Comparison of ENCODE assay signal across 9 cellular contexts in the genomic region with DNA sequence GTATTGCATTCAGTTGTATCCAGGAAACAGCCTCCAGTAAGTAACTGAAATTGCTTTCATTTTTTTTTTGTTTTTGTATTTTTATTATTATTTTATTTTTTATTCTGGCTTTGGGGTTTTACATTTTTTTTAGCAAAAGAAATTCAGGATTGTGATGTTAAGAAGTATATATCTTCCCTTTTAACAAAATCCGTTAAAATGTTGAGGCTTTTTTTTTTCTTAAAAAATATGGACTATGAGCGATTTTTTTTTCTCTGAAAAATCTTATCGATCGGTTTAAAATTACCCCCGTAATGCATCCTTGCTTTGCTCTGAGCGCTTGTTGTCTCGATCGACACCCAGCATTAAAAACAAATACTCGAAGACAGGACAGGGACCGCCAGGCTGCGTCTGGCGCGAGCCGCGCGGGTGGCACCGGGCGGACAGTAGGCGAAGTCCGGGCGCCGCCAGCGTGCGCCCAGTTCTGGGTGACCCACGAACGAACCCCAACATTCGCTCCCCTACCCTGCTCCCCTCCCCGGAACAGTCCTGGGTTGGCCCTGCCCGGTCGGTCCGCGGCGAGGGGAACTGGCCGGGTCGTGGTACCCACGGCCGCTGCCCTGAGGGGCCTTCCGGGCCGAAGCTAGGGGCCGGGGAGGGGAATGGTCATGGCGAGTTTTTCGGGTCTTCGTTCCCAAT. TPM values are rescaled to one million over a fixed set of nuclear protein-coding genes. Genes with fewer than 3 reads are reported as not detected.
DNase-seq lines count a peak whose midpoint lies in the region; ATAC-seq, FAIRE-seq and TF ChIP-seq lines count a peak whose summit lies in the region.
"Had no signal": no experiment of that assay in that cellular context is flagged by ENCODE, and none has a peak within 500 bp of the region (broad histone marks: within the 10 kb centered on the region; RNA-seq: fewer than 3 reads in every experiment).

No MANE protein-coding gene starts in this region.

- ATAC-seq in heart right ventricle (no peak), Right ventricle myocardium inferior (no peak), K562 (no peak), memory B cell (ENCODE audit: low read depth) (no peak), HG02981 (IDR thresholded peaks at IDR 0.05; ENCODE audit: unreplicated experiment) (no peak), HG02885 (IDR thresholded peaks at IDR 0.05; ENCODE audit: poor library complexity, unreplicated experiment) (no peak)

- TF ChIP-seq POLR2A in K562 (conservative IDR thresholded peaks at IDR 0.05) = no peak
- TF ChIP-seq POLR2A in uterus (IDR thresholded peaks at IDR 0.05) = no peak

- TF ChIP-seq EP300 in K562 (IDR thresholded peaks at IDR 0.05; ENCODE audit: low read length) = no peak

- 1% methylated on average over 43 of the region's 43 CpGs for WGBS in heart right ventricle, 2 donors
- 87% methylated on average over 28 of the region's 43 CpGs for WGBS in K562 (ENCODE audit: insufficient coverage, low coverage, missing lambda C conversion rate)

- H3K27me3 ChIP-seq in heart right ventricle = peaks cover 0 to 72% (median 0%) of the 10 kb centered on the region in 7 donors
- H3K27me3 ChIP-seq in K562 (ENCODE audit: control insufficient read depth in 2 of 2, insufficient read depth in 2 of 2, low read length in 2 of 2) = no peaks in the 10 kb centered on the region
- no peaks in the 10 kb centered on the region for H3K27me3 ChIP-seq in uterus

- in situ Hi-C loops in K562 (cut with MboI) = no loop called here

- TSS peak; percentile 33 for BruUV-seq in K562 (replicated peaks; lab: Mats Ljungman, UMichigan)

- POLR2A ChIA-PET in K562 (lab: Yijun Ruan, JAX) = interaction anchor here (0.6 to 1.7 kb wide), 13 partner anchors 10 to 128 kb away, joined by 3 to 18 read pairs (median 3); no protein-coding TSS in a partner anchor

- intact Hi-C loops in heart right ventricle (cut with DNase I) = loop anchor here in 5 of 10 donors (2.0 to 10.0 kb wide), 5 partner anchors 85 to 141 kb away; partner anchors contain the start of genes ACTG1 (in 1 of the 5) and SLC38A10 (in 1 of the 5)
- intact Hi-C loops in Right ventricle myocardium inferior (cut with DNase I) = loop anchor here (2.0 kb wide), 2 partner anchors 87 to 101 kb away; partner anchors contain the start of gene SLC38A10
- intact Hi-C loops in K562 (cut with micrococcal nuclease) = no loop called here
- intact Hi-C loops in uterus (cut with DNase I; ENCODE audit: low total_unique reads) = loop anchor here (5.0 kb wide), 2 partner anchors 92 to 117 kb away; partner anchors contain the start of gene ACTG1

- H3K4me1 ChIP-seq in heart right ventricle (peaks cover 16 to 79% (median 35%) of the 10 kb centered on the region in 9 donors), K562 (replicated peaks in 1 of 2; ENCODE audit: control insufficient read depth in 2 of 2, insufficient read depth in 2 of 2, low read length in 2 of 2) (peaks cover 12 to 88% of the 10 kb centered on the region in 2 experiments), uterus (peaks cover 0 to 14% of the 10 kb centered on the region in 2 donors)

- peaks cover 6% of the 10 kb centered on the region for H3K4me1 Mint-ChIP-seq in memory B cell

- CTCF ChIA-PET in K562 (lab: Yijun Ruan, JAX; ENCODE audit: low intra/inter-chr PET ratio) = interaction anchor here (0.6 kb wide), 1 partner anchor 8 kb away, joined by 3 read pairs; no protein-coding TSS in a partner anchor

- no peak for TF ChIP-seq RAD21 in K562 (CRISPR knock-in tag; conservative IDR thresholded peaks at IDR 0.05 in 1 of 2, IDR thresholded peaks at IDR 0.05 in 1 of 2)

- H3K27ac ChIP-seq in heart right ventricle = peak overlapping the region; percentile 92 to 99 (median 96)
- H3K27ac ChIP-seq in K562 (ENCODE audit: extremely low read depth, low read depth, low read length) = peak overlapping the region; percentile 39; the same call in 2 of the 3 replicates
- peak overlapping the region; percentile 97 for H3K27ac ChIP-seq in uterus

- no peak overlapping the region for H3K4me3 Mint-ChIP-seq in memory B cell

- peak overlapping the region; percentile 51 to 84; a peak in 1 of 4 replicates for H3K9ac ChIP-seq in K562 (ENCODE audit: insufficient read depth in 1 of 2, low read depth in 2 of 2, low read length in 2 of 2)

- H3K79me2 ChIP-seq in K562 (ENCODE audit: control insufficient read depth, insufficient read depth, low read length) = peaks cover 50% of the 10 kb centered on the region

- H3K9me3 ChIP-seq in heart right ventricle (no peaks in the 10 kb centered on the region), K562 (replicated peaks; ENCODE audit: control insufficient read depth, insufficient read depth, low read depth, low read length) (no peaks in the 10 kb centered on the region), uterus (no peaks in the 10 kb centered on the region)

- no peak for FAIRE-seq in K562 (lab: Jason Lieb, UNC)

- H4K20me1 ChIP-seq in K562 (replicated peaks; ENCODE audit: control insufficient read depth, insufficient read depth, low read length) = no peaks in the 10 kb centered on the region; the same call in 1 of the 2 replicates

- peak in 1 of 2 donors; percentile 30 for DNase-seq in heart right ventricle
- DNase-seq in Right ventricle myocardium inferior (ENCODE audit: missing footprints) = no peak
- DNase-seq in K562 (ENCODE audit: extremely low read depth in 1 of 4, low spot score in 3 of 4) = no peak
- no peak for DNase-seq in memory B cell (ENCODE audit: low spot score in 2 of 2)
- no peak for DNase-seq in uterus
- no peak for DNase-seq in stimulated activated naive CD4-positive, alpha-beta T cell treated with Interleukin-2 at 50 U/mL for 16 hours (lab: John Stamatoyannopoulos, UW)

- H3K36me3 ChIP-seq in heart right ventricle = no peaks in the 10 kb centered on the region
- peaks cover 9% of the 10 kb centered on the region; the same call in 2 of the 3 replicates for H3K36me3 ChIP-seq in K562 (ENCODE audit: control insufficient read depth, insufficient read depth, low read length)
- H3K36me3 ChIP-seq in uterus = no peaks in the 10 kb centered on the region

- peak overlapping the region; percentile 63 to 94 (median 78) for H3K4me3 ChIP-seq in heart right ventricle
- H3K4me3 ChIP-seq in K562 = peak overlapping the region; percentile 20
- peak overlapping the region; percentile 52 to 63 for H3K4me3 ChIP-seq in uterus
- H3K4me3 ChIP-seq: GM12878 had no signal

- peak overlapping the region; percentile 60 for H3K27ac Mint-ChIP-seq in memory B cell

- H3K9me1 ChIP-seq in K562 (ENCODE audit: control insufficient read depth, insufficient read depth, low read length) = no peaks in the 10 kb centered on the region

- H3K36me3 Mint-ChIP-seq in memory B cell = peaks cover 2% of the 10 kb centered on the region

- H2AFZ ChIP-seq in K562 (ENCODE audit: low read depth, low read length) = peak overlapping the region; percentile 78

- TF ChIP-seq CTCF in heart right ventricle (IDR thresholded peaks at IDR 0.05) (no peak), K562 (IDR thresholded peaks at IDR 0.05 in 2 of 3, conservative IDR thresholded peaks at IDR 0.05 in 1 of 3; ENCODE audit: insufficient read depth in 2 of 3, low read depth in 1 of 3, low read length in 3 of 3) (no peak), uterus (IDR thresholded peaks at IDR 0.05) (no peak)

- H3K9me3 Mint-ChIP-seq in memory B cell = no peaks in the 10 kb centered on the region

- peaks cover 17% of the 10 kb centered on the region for H3K27me3 Mint-ChIP-seq in memory B cell

- peak overlapping the region; percentile 83 for H3K4me2 ChIP-seq in K562 (ENCODE audit: insufficient read depth, low read length)

TF ChIP-seq in K562, 482 proteins besides CTCF, POLR2A, EP300 and RAD21 (continues in another document):
- TF ChIP-seq CREM (IDR thresholded peaks at IDR 0.05; ENCODE audit: low read depth) (no peak), MBD1 (CRISPR knock-in tag; IDR thresholded peaks at IDR 0.05) (peak; percentile 43; the same call in 1 of the 2 replicates), KDM5B (IDR thresholded peaks at IDR 0.05; ENCODE audit: insufficient replicate concordance, low read depth, low read length) (no peak), BDP1 (IDR thresholded peaks at IDR 0.05; ENCODE audit: insufficient read depth, insufficient read length) (no peak)

RNA-seq across cellular contexts. Expression of gene BAHCC1, which starts 0.5 kb away (rescaled TPM):
- total RNA-seq in heart right ventricle (10 to 100 TPM in 2 of 10 donors, 1 to 10 TPM in 8; 6.3 to 11.1 (median 9.2) TPM), Right ventricle myocardium inferior (9.9 TPM), K562 (2014; rRNA removed) (11.1 and 13.9 TPM in 2 replicates), K562 (2014; rRNA removed; fragmentation: Illumina TruSeq; extraction: Trizol) (2.1 and 2.6 TPM in 2 replicates), K562 (2015; rRNA removed; fragmentation: Illumina TruSeq; extraction: Trizol) (5.0 and 6.5 TPM in 2 replicates), K562 (2021) (20.8 and 26.9 TPM in 2 replicates), uterus (10 to 100 TPM in 2 of 4 donors, 1 to 10 TPM in 2; 1.5 to 34.1 (median 8.5) TPM)
- polyA plus RNA-seq in heart right ventricle (10 to 100 TPM in 1 of 2 donors, 1 to 10 TPM in 1; 4.8 to 13.1 TPM), K562 (2011; rRNA removed) (4.4 and 11.8 TPM in 2 replicates), K562 (2014; fragmentation: Illumina TruSeq; extraction: Trizol) (5.5 and 6.8 TPM in 2 replicates), K562 (2014; fragmentation: Nextera tagmentation; extraction: Ambion mirVana) (under 1 TPM; 0.14 to 0.24 TPM), K562 (2014; rRNA removed) (17.2 and 23.3 TPM in 2 replicates)
- 32.5 and 87.9 TPM in 2 replicates for total RNA-seq in K562 (2011; cell fraction: chromatin; rRNA removed; ENCODE audit: low replicate concordance)
- total RNA-seq in K562 (2011; cell fraction: nucleolus; rRNA removed) = 48.6 and 57.5 TPM in 2 replicates
- 39.0 and 40.6 TPM in 2 replicates for total RNA-seq in K562 (2011; cell fraction: nucleoplasm; rRNA removed)
- polyA plus RNA-seq in K562 (2011; cell fraction: cytosol; rRNA removed) = 8.6 and 8.8 TPM in 2 replicates
- polyA plus RNA-seq in K562 (2011; cell fraction: nucleus; rRNA removed) = 112 and 139 TPM in 2 replicates
- polyA plus RNA-seq in K562 (2012) = 14.4 and 22.5 TPM in 2 replicates
- 0.72 and 2.7 TPM in 2 replicates for polyA minus RNA-seq in K562 (2011; rRNA and poly(A)+ RNA removed)
- 6.8 and 8.7 TPM in 2 replicates for polyA minus RNA-seq in K562 (2011; cell fraction: cytosol; rRNA and poly(A)+ RNA removed)
- polyA minus RNA-seq in K562 (2011; cell fraction: nucleus; rRNA and poly(A)+ RNA removed) = 12.7 and 15.3 TPM in 2 replicates

Comparison
In these comparisons a context has a peak if more than half of its experiments do, and no peak if none do; other contexts are left out.
1. H3K27ac ChIP-seq: peak in every context shown above with its lines; median percentile 97 in uterus; 96 in heart right ventricle; 39 in K562.
2. H3K4me3 ChIP-seq: peak in every context shown above with its lines; median percentile 78 in heart right ventricle; 58 in uterus; 20 in K562.